Comparison of ENCODE assay signal across 18 cellular contexts in the genomic region with DNA sequence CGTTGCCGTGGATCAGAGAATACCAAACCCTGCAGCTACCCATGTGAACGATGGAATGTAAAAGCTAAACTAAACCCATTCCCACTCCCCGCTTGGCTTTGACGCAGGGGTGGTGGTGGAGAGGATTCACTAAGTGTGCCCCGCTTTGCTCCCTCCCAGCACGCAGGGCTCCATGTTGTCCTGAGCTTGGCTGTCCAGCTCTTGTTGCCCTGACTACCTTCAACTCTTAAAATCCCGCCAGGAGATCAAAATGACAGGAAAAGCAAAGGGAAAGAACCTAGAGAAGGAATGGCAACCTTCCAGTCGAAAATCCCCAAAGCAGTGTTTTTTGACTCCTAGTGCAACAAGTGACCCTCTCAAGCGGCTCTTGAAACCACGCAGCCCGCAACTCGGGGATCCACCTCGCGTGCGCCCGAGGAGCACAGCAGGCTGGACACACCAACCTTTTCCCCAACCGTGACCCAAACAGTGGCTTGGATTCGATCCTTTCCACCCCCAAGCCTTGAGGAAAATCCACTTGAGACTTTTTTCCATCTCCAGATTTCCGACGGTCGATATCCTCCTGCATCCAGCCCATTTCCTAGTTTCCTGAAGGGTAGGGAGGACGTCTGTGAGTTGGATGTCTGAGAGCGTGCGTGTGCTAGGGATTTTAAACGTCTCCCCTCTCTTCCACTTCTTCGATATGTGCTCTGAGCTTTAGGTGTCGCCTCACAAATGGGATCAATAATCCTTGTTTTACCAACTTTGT. TPM values are rescaled to one million over a fixed set of nuclear protein-coding genes. Genes with fewer than 3 reads are reported as not detected.
DNase-seq lines count a peak whose midpoint lies in the region; ATAC-seq and TF ChIP-seq lines count a peak whose summit lies in the region.
"Had no signal": no experiment of that assay in that cellular context is flagged by ENCODE, and none has a peak within 500 bp of the region (broad histone marks: within the 10 kb centered on the region; RNA-seq: fewer than 3 reads in every experiment).

No MANE protein-coding gene starts in this region.

- no peak overlapping the region for H3K4me3 Mint-ChIP-seq in natural killer cell treated with Interleukin-12 subunit alpha and Interleukin-12 subunit beta and Interleukin-15 and Interleukin-18, amount 100 ng/mL, for 72 hours
- H3K4me3 Mint-ChIP-seq in immature natural killer cell: no peak overlapping the region
- H3K4me3 Mint-ChIP-seq: central memory CD8-positive, alpha-beta T cell had no signal

- no peak overlapping the region for H3K27ac Mint-ChIP-seq in natural killer cell treated with Interleukin-12 subunit alpha and Interleukin-12 subunit beta and Interleukin-15 and Interleukin-18, amount 100 ng/mL, for 72 hours
- H3K27ac Mint-ChIP-seq in immature natural killer cell: no peak overlapping the region

- H3K9me3 ChIP-seq in ES-I3 (ENCODE audit: control insufficient read depth, insufficient read depth, low read length) (no peaks in the 10 kb centered on the region), iPS-18c (ENCODE audit: control insufficient read depth, insufficient read depth, low read length) (no peaks in the 10 kb centered on the region), Karpas-422 (ENCODE audit: low read length) (peaks cover 6% of the 10 kb centered on the region)
- H3K9me3 ChIP-seq: thoracic aorta had no signal

- ATAC-seq in natural killer cell treated with Interleukin-12 subunit alpha and Interleukin-12 subunit beta and Interleukin-15 and Interleukin-18, amount 100 ng/mL, for 72 hours: no peak

- H3K27me3 ChIP-seq in Karpas-422 (ENCODE audit: low read length): no peaks in the 10 kb centered on the region
- H3K27me3 ChIP-seq: BLaER1 had no signal

- peaks cover 14 to 16% of the 10 kb centered on the region in 2 donors for H3K27me3 Mint-ChIP-seq in natural killer cell treated with Interleukin-12 subunit alpha and Interleukin-12 subunit beta and Interleukin-15 and Interleukin-18, amount 100 ng/mL, for 72 hours
- peaks cover 4 to 8% (median 7%) of the 10 kb centered on the region in 3 donors for H3K27me3 Mint-ChIP-seq in immature natural killer cell (ENCODE audit: low read depth in 3 of 3)
- H3K27me3 Mint-ChIP-seq: central memory CD8-positive, alpha-beta T cell had no signal

- H3K9ac ChIP-seq in ES-I3 (ENCODE audit: low read depth, low read length) (peak overlapping the region; percentile 59; the same call in 1 of the 2 replicates), Karpas-422 (ENCODE audit: low read length) (no peak overlapping the region)
- H3K9ac ChIP-seq: BLaER1 had no signal

- no peaks in the 10 kb centered on the region for H3K79me2 ChIP-seq in Karpas-422 (ENCODE audit: low read length)

- peaks cover 4% of the 10 kb centered on the region for H3K36me3 Mint-ChIP-seq in natural killer cell treated with Interleukin-12 subunit alpha and Interleukin-12 subunit beta and Interleukin-15 and Interleukin-18, amount 100 ng/mL, for 72 hours
- H3K36me3 Mint-ChIP-seq in immature natural killer cell: peaks cover 0 to 5% (median 0%) of the 10 kb centered on the region in 3 donors

- DNase-seq in NCI-H748 treated with DMSO at 0.1 percent for 48 hours (lab: John Stamatoyannopoulos, UW) (peak; percentile 61), retina (peak; percentile 58), immature natural killer cell (no peak), Karpas-422 (no peak), GM13977 (ENCODE audit: low spot score) (no peak)
- no peak for DNase-seq in natural killer cell treated with Interleukin-12 subunit alpha and Interleukin-12 subunit beta and Interleukin-15 and Interleukin-18, amount 100 ng/mL, for 72 hours (ENCODE audit: low spot score)
- DNase-seq: activated CD4-positive, alpha-beta T cell treated with anti-CD3 and anti-CD28 coated beads for 4 hours; activated T-cell treated with anti-CD3 and anti-CD28 coated beads, Interleukin-2, amount 50 U/mL, for 1 hour; occipital lobe had no signal

- no peak overlapping the region for H2AFZ ChIP-seq in Karpas-422 (ENCODE audit: low read length)

- no peak for TF ChIP-seq CTCF in GM13977 (IDR thresholded peaks at IDR 0.05; ENCODE audit: extremely low read depth, insufficient read depth, missing control alignments)

- peaks cover 5% of the 10 kb centered on the region for H3K9me3 Mint-ChIP-seq in natural killer cell treated with Interleukin-12 subunit alpha and Interleukin-12 subunit beta and Interleukin-15 and Interleukin-18, amount 100 ng/mL, for 72 hours
- H3K9me3 Mint-ChIP-seq in immature natural killer cell: peaks cover 4 to 18% (median 9%) of the 10 kb centered on the region in 6 donors

- H3K4me1 ChIP-seq in ES-I3 (ENCODE audit: insufficient read depth, low read length) (peaks cover 6% of the 10 kb centered on the region; the same call in 1 of the 2 replicates), Karpas-422 (ENCODE audit: low read length) (no peaks in the 10 kb centered on the region)
- H3K4me1 ChIP-seq: BLaER1 had no signal

- H4K20me1 ChIP-seq in Karpas-422 (ENCODE audit: insufficient read depth, low read depth, low read length): no peaks in the 10 kb centered on the region
- H4K20me1 ChIP-seq: BLaER1 had no signal

- H3K36me3 ChIP-seq in ES-I3 (ENCODE audit: insufficient read depth, low read length) (no peaks in the 10 kb centered on the region), Karpas-422 (ENCODE audit: insufficient read depth, low read length) (no peaks in the 10 kb centered on the region; the same call in 1 of the 2 replicates)
- H3K36me3 ChIP-seq: BLaER1, thoracic aorta had no signal

- in situ Hi-C loops in GM13977 (cut with MboI; ENCODE audit: low pct_unique_long_range_greater_than_20kb, low sequenced_read_pairs, unreplicated experiment): no loop called here

- H3K4me1 Mint-ChIP-seq in natural killer cell treated with Interleukin-12 subunit alpha and Interleukin-12 subunit beta and Interleukin-15 and Interleukin-18, amount 100 ng/mL, for 72 hours (ENCODE audit: low read depth in 2 of 2): no peaks in the 10 kb centered on the region
- peaks cover 0 to 1% of the 10 kb centered on the region in 2 donors for H3K4me1 Mint-ChIP-seq in immature natural killer cell
- H3K4me1 Mint-ChIP-seq: central memory CD8-positive, alpha-beta T cell had no signal

- no peak overlapping the region for H3K27ac ChIP-seq in Karpas-422 (ENCODE audit: low read length)
- H3K27ac ChIP-seq: BLaER1, epithelial cell of prostate, thoracic aorta had no signal

- H3K4me3 ChIP-seq in iPS-18c (ENCODE audit: insufficient read depth, low read depth, low read length) (peak overlapping the region; percentile 88), Karpas-422 (ENCODE audit: low read length) (no peak overlapping the region)
- H3K4me3 ChIP-seq: BLaER1 had no signal

- H3K9me2 ChIP-seq in Karpas-422 (replicated peaks; ENCODE audit: insufficient read depth, low read length): no peaks in the 10 kb centered on the region

- H3K4me2 ChIP-seq in Karpas-422 (ENCODE audit: low read depth, low read length, poor library complexity, severe bottlenecking): no peak overlapping the region
- H3K4me2 ChIP-seq: BLaER1 had no signal

RNA-seq across cellular contexts. Expression of gene SYT10, which starts 1.4 kb away (rescaled TPM):
- not detected for total RNA-seq in natural killer cell treated with Interleukin-12 subunit alpha and Interleukin-12 subunit beta and Interleukin-15 and Interleukin-18, amount 100 ng/mL, for 72 hours
- not detected for polyA plus RNA-seq in immature natural killer cell
- not detected in 2 replicates for total RNA-seq in Karpas-422 (2014; rRNA removed; shearing (Covaris generic); ENCODE audit: low replicate concordance)
- total RNA-seq: Daoy; NCI-H460; T-helper 2 cell treated with Interferon-gamma antibody and Interleukin-4, amounts not matched to agents 100 ng/mL and 5 ng/mL, for 36 hours; thoracic aorta had no signal

Comparison
In these comparisons a context has a peak if more than half of its experiments do, and no peak if none do; other contexts are left out.
1. DNase-seq: peak in NCI-H748 treated with DMSO at 0.1 percent for 48 hours (single experiment) and retina (single experiment); none in natural killer cell treated with Interleukin-12 subunit alpha and Interleukin-12 subunit beta and Interleukin-15 and Interleukin-18, amount 100 ng/mL, for 72 hours (single experiment), immature natural killer cell (0 of 3), Karpas-422 (single experiment) and GM13977 (single experiment).